ENCODE assay signal across 23 cellular contexts in genomic region chr1:224188286-224188685, GRCh38. TPM values are rescaled to one million over a fixed set of nuclear protein-coding genes. Genes with fewer than 3 reads are reported as not detected.
DNase-seq lines count a peak whose midpoint lies in the region; ATAC-seq and TF ChIP-seq lines count a peak whose summit lies in the region.
"Had no signal": no experiment of that assay in that cellular context is flagged by ENCODE, and none has a peak within 500 bp of the region (broad histone marks: within the 10 kb centered on the region; RNA-seq: fewer than 3 reads in every experiment).

No MANE protein-coding gene starts in this region.

- H3K4me3 ChIP-seq in HEK293 (ENCODE audit: low read depth, low read length) (no peak overlapping the region), SJCRH30 (no peak overlapping the region)
- H3K4me3 ChIP-seq: A549; BLaER1 treated with 17β-estradiol and CSF1 and Interleukin-3, amounts not matched to agents 10 nM and 100 nM had no signal

- H3K9me3 Mint-ChIP-seq in activated CD8-positive, alpha-beta memory T cell treated with anti-CD3 and anti-CD28 coated beads, Interleukin-2, amount 10 ng/mL, durations not matched to agents 7 days and 5 days (ENCODE audit: low read depth): no peaks in the 10 kb centered on the region
- H3K9me3 Mint-ChIP-seq in activated CD8-positive, alpha-beta T cell treated with anti-CD3 and anti-CD28 coated beads, Interleukin-2, amount 10 ng/mL, durations not matched to agents 7 days and 5 days (ENCODE audit: insufficient read depth): peaks cover 6% of the 10 kb centered on the region
- peaks cover 0 to 4% (median 0%) of the 10 kb centered on the region in 9 donors for H3K9me3 Mint-ChIP-seq in naive thymus-derived CD8-positive, alpha-beta T cell

- peak; percentile 27 for ATAC-seq in activated CD8-positive, alpha-beta memory T cell treated with anti-CD3 and anti-CD28 coated beads, Interleukin-2, amount 10 ng/mL, durations not matched to agents 7 days and 5 days
- ATAC-seq in activated CD8-positive, alpha-beta T cell treated with anti-CD3 and anti-CD28 coated beads, Interleukin-2, amount 10 ng/mL, durations not matched to agents 7 days and 5 days: no peak
- no peak for ATAC-seq in naive thymus-derived CD8-positive, alpha-beta T cell
- no peak for ATAC-seq in GM21390 (IDR thresholded peaks at IDR 0.05; ENCODE audit: unreplicated experiment)
- ATAC-seq: A549 had no signal

- H3K27me3 Mint-ChIP-seq in activated CD8-positive, alpha-beta memory T cell treated with anti-CD3 and anti-CD28 coated beads, Interleukin-2, amount 10 ng/mL, durations not matched to agents 7 days and 5 days: no peaks in the 10 kb centered on the region
- no peaks in the 10 kb centered on the region for H3K27me3 Mint-ChIP-seq in activated CD8-positive, alpha-beta T cell treated with anti-CD3 and anti-CD28 coated beads, Interleukin-2, amount 10 ng/mL, durations not matched to agents 7 days and 5 days (ENCODE audit: low read depth)
- H3K27me3 Mint-ChIP-seq in naive thymus-derived CD8-positive, alpha-beta T cell: no peaks in the 10 kb centered on the region

- H3K4me1 ChIP-seq in HEK293 (ENCODE audit: control insufficient read depth, insufficient read depth, low read length): peaks cover 3% of the 10 kb centered on the region; the same call in 1 of the 2 replicates
- H3K4me1 ChIP-seq in SJCRH30: no peaks in the 10 kb centered on the region

- CTCF ChIA-PET in activated CD8-positive, alpha-beta memory T cell treated with anti-CD3 and anti-CD28 coated beads, Interleukin-2, amount 10 ng/mL, durations not matched to agents 7 days and 5 days (lab: Charles Lee): no interaction called here
- CTCF ChIA-PET in HEK293 (lab: Yijun Ruan, JAX): interaction anchor here (1.2 kb wide), 1 partner anchor 492 kb away, joined by 3 read pairs; no protein-coding TSS in a partner anchor
- CTCF ChIA-PET in activated CD8-positive, alpha-beta T cell treated with anti-CD3 and anti-CD28 coated beads, Interleukin-2, amount 10 ng/mL, durations not matched to agents 7 days and 5 days (lab: Charles Lee): interaction anchor here (1.9 kb wide), 1 partner anchor 19 kb away, joined by 7 read pairs; no protein-coding TSS in a partner anchor

- H3K36me3 ChIP-seq in HEK293 (ENCODE audit: control insufficient read depth in 2 of 2, insufficient read depth in 1 of 2, low read length in 2 of 2): peaks cover 58 to 67% of the 10 kb centered on the region in 2 experiments
- peaks cover 56% of the 10 kb centered on the region for H3K36me3 ChIP-seq in SJCRH30

- H3K9me3 ChIP-seq in HEK293 (ENCODE audit: control insufficient read depth, insufficient read depth, low read depth, low read length) (no peaks in the 10 kb centered on the region), SJCRH30 (replicated peaks) (0 out of 2 replicates have a peak, but pooled peaks cover 3% of the 10 kb centered on the region)

- H3K27ac ChIP-seq in HEK293 (ENCODE audit: extremely low read depth, low read depth, low read length): no peak overlapping the region
- no peak overlapping the region for H3K27ac ChIP-seq in SJCRH30
- H3K27ac ChIP-seq: A549; BLaER1 treated with 17β-estradiol and CSF1 and Interleukin-3, amounts not matched to agents 10 nM and 100 nM; HL-60 had no signal

- no peak for DNase-seq in activated CD8-positive, alpha-beta memory T cell treated with anti-CD3 and anti-CD28 coated beads, Interleukin-2, amount 10 ng/mL, durations not matched to agents 7 days and 5 days
- DNase-seq in activated CD8-positive, alpha-beta memory T cell treated with anti-CD3 and anti-CD28 coated beads, Interleukin-2, amount 50 U/mL, for 48 hours: no peak
- DNase-seq in activated CD8-positive, alpha-beta T cell treated with anti-CD3 and anti-CD28 coated beads, Interleukin-2, amount 10 ng/mL, durations not matched to agents 7 days and 5 days: no peak
- no peak for DNase-seq in naive thymus-derived CD8-positive, alpha-beta T cell
- DNase-seq in NCI-H69 (lab: John Stamatoyannopoulos, UW) (no peak), SJCRH30 (no peak)
- DNase-seq: activated gamma-delta T cell; cerebellar nuclear complex; DMS 273 treated with DMSO at 0.1 percent for 48 hours; erythroblast; foreskin melanocyte; hypothalamus; NCI-H1436 treated with DMSO at 0.1 percent for 48 hours; NCI-H2171 treated with DMSO at 0.1 percent for 48 hours; NCI-H526 treated with DMSO at 0.1 percent for 48 hours; occipital lobe; retina; stimulated activated CD4-positive, alpha-beta T cell treated with anti-CD3 and anti-CD28 coated beads, Interleukin-4, amount 100 ng/mL, for 1 hour had no signal

- H3K27ac Mint-ChIP-seq in activated CD8-positive, alpha-beta memory T cell treated with anti-CD3 and anti-CD28 coated beads, Interleukin-2, amount 10 ng/mL, durations not matched to agents 7 days and 5 days: peak overlapping the region; percentile 82
- H3K27ac Mint-ChIP-seq in activated CD8-positive, alpha-beta T cell treated with anti-CD3 and anti-CD28 coated beads, Interleukin-2, amount 10 ng/mL, durations not matched to agents 7 days and 5 days: peak overlapping the region; percentile 60
- peak overlapping the region in 8 of 10 donors; percentile 26 to 81 (median 68) for H3K27ac Mint-ChIP-seq in naive thymus-derived CD8-positive, alpha-beta T cell

- peaks cover 58% of the 10 kb centered on the region for H3K36me3 Mint-ChIP-seq in activated CD8-positive, alpha-beta memory T cell treated with anti-CD3 and anti-CD28 coated beads, Interleukin-2, amount 10 ng/mL, durations not matched to agents 7 days and 5 days
- H3K36me3 Mint-ChIP-seq in activated CD8-positive, alpha-beta T cell treated with anti-CD3 and anti-CD28 coated beads, Interleukin-2, amount 10 ng/mL, durations not matched to agents 7 days and 5 days (ENCODE audit: low read depth): peaks cover 66% of the 10 kb centered on the region
- peaks cover 0 to 51% (median 13%) of the 10 kb centered on the region in 3 donors for H3K36me3 Mint-ChIP-seq in naive thymus-derived CD8-positive, alpha-beta T cell

- H3K27me3 ChIP-seq in SJCRH30: no peaks in the 10 kb centered on the region
- H3K27me3 ChIP-seq: BLaER1 treated with 17β-estradiol and CSF1 and Interleukin-3, amounts not matched to agents 10 nM and 100 nM had no signal

- no peak for TF ChIP-seq CTCF in HEK293 (tag by site-specific recombination; IDR thresholded peaks at IDR 0.05)

- POLR2A ChIA-PET in HEK293 (lab: Yijun Ruan, JAX): no interaction called here
- POLR2A ChIA-PET in activated CD8-positive, alpha-beta T cell treated with anti-CD3 and anti-CD28 coated beads, Interleukin-2, amount 10 ng/mL, durations not matched to agents 7 days and 5 days (lab: Charles Lee): no interaction called here
- POLR2A ChIA-PET in naive thymus-derived CD8-positive, alpha-beta T cell (lab: Charles Lee): no interaction called here

- peak overlapping the region; percentile 47 for H3K4me3 Mint-ChIP-seq in activated CD8-positive, alpha-beta memory T cell treated with anti-CD3 and anti-CD28 coated beads, Interleukin-2, amount 10 ng/mL, durations not matched to agents 7 days and 5 days
- H3K4me3 Mint-ChIP-seq in activated CD8-positive, alpha-beta T cell treated with anti-CD3 and anti-CD28 coated beads, Interleukin-2, amount 10 ng/mL, durations not matched to agents 7 days and 5 days: peak overlapping the region; percentile 24
- H3K4me3 Mint-ChIP-seq in naive thymus-derived CD8-positive, alpha-beta T cell: peak overlapping the region in 4 of 10 donors; percentile 15 to 34 (median 26)

- H3K4me1 Mint-ChIP-seq in activated CD8-positive, alpha-beta memory T cell treated with anti-CD3 and anti-CD28 coated beads, Interleukin-2, amount 10 ng/mL, durations not matched to agents 7 days and 5 days: peaks cover 64% of the 10 kb centered on the region
- H3K4me1 Mint-ChIP-seq in activated CD8-positive, alpha-beta T cell treated with anti-CD3 and anti-CD28 coated beads, Interleukin-2, amount 10 ng/mL, durations not matched to agents 7 days and 5 days (ENCODE audit: low read depth): peaks cover 49% of the 10 kb centered on the region
- H3K4me1 Mint-ChIP-seq in naive thymus-derived CD8-positive, alpha-beta T cell: peaks cover 12 to 60% (median 40%) of the 10 kb centered on the region in 4 donors

TF ChIP-seq in HEK293, 187 proteins besides CTCF, POLR2A, EP300 and RAD21 (continues in another document):
- no peak for TF ChIP-seq ZNF585B (tag by site-specific recombination; IDR thresholded peaks at IDR 0.05)
- TF ChIP-seq ZBTB44 (tag by site-specific recombination; IDR thresholded peaks at IDR 0.05): 0 out of 2 replicates have a peak, but pooled peaks have one; percentile 10
- TF ChIP-seq FEZF1 (tag by site-specific recombination; IDR thresholded peaks at IDR 0.05): no peak
- no peak for TF ChIP-seq MEIS1 (CRISPR knock-in tag; IDR thresholded peaks at IDR 0.05; ENCODE audit: borderline replicate concordance)
- peak; percentile 91 for TF ChIP-seq ZNF580 (tag by site-specific recombination; IDR thresholded peaks at IDR 0.05)
- no peak for TF ChIP-seq ZNF501 (tag by site-specific recombination; IDR thresholded peaks at IDR 0.05)

RNA-seq across cellular contexts. Expression of gene DEGS1, which starts 5.2 kb away (rescaled TPM):
- total RNA-seq in activated CD8-positive, alpha-beta memory T cell treated with anti-CD3 and anti-CD28 coated beads, Interleukin-2, amount 10 ng/mL, durations not matched to agents 7 days and 5 days: 10 to 100 TPM; 49.0 to 65.9 TPM
- total RNA-seq in activated CD8-positive, alpha-beta T cell treated with anti-CD3 and anti-CD28 coated beads, Interleukin-2, amount 10 ng/mL, durations not matched to agents 7 days and 5 days: 10 to 100 TPM; 71.3 to 77.2 TPM
- 10 to 100 TPM; 35.0 to 35.2 TPM for total RNA-seq in naive thymus-derived CD8-positive, alpha-beta T cell
- 10 to 100 TPM; 49.0 to 77.9 (median 63.4) TPM for polyA plus RNA-seq in naive thymus-derived CD8-positive, alpha-beta T cell
- total RNA-seq in SJCRH30 (2014; rRNA removed; shearing (Covaris generic)): 86.4 and 92.2 TPM in 2 replicates
